1 cellular context compared by ENCODE assay signal in genomic region chr3:41265823-41266273, GRCh38.
A peak's percentile ranks its signal among the peaks of the same experiment; 100 is the strongest.
TF ChIP-seq lines count a peak whose summit lies in the region.

No MANE protein-coding gene starts in this region.

TF ChIP-seq in HepG2, 621 proteins besides CTCF, POLR2A, EP300 and RAD21 (continued from another document and continues in another):
- no peak for TF ChIP-seq ELF4 (CRISPR knock-in tag; IDR thresholded peaks at IDR 0.05; ENCODE audit: borderline replicate concordance)
- no peak for TF ChIP-seq ZNF781 (CRISPR knock-in tag; IDR thresholded peaks at IDR 0.05; ENCODE audit: borderline replicate concordance, not compliant biosample characterization)
- TF ChIP-seq ZNF326 (CRISPR knock-in tag; IDR thresholded peaks at IDR 0.05; ENCODE audit: borderline replicate concordance), result no peak
- TF ChIP-seq ZNF816 (CRISPR knock-in tag; IDR thresholded peaks at IDR 0.05; ENCODE audit: borderline replicate concordance), result no peak
- TF ChIP-seq TBX3 (IDR thresholded peaks at IDR 0.05; ENCODE audit: borderline replicate concordance), result peak; percentile 94
- 0 out of 2 replicates have a peak, but pooled peaks have one; percentile 18 for TF ChIP-seq GATA4 (IDR thresholded peaks at IDR 0.05; ENCODE audit: borderline replicate concordance, low read depth)
- peak; percentile 66; the same call in 1 of the 2 replicates for TF ChIP-seq SAP130 (CRISPR knock-in tag; IDR thresholded peaks at IDR 0.05; ENCODE audit: low read depth)
- TF ChIP-seq HNRNPK (IDR thresholded peaks at IDR 0.05; ENCODE audit: low read depth, low read length, poor library complexity, severe bottlenecking), result no peak
- TF ChIP-seq, protein P1, sequence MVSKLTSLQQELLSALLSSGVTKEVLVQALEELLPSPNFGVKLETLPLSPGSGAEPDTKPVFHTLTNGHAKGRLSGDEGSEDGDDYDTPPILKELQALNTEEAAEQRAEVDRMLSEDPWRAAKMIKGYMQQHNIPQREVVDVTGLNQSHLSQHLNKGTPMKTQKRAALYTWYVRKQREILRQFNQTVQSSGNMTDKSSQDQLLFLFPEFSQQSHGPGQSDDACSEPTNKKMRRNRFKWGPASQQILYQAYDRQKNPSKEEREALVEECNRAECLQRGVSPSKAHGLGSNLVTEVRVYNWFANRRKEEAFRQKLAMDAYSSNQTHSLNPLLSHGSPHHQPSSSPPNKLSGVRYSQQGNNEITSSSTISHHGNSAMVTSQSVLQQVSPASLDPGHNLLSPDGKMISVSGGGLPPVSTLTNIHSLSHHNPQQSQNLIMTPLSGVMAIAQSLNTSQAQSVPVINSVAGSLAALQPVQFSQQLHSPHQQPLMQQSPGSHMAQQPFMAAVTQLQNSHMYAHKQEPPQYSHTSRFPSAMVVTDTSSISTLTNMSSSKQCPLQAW (CRISPR knock-in tag; IDR thresholded peaks at IDR 0.05), result peak; percentile 60; the same call in 1 of the 2 replicates
- TF ChIP-seq LCORL (IDR thresholded peaks at IDR 0.05), result no peak
- TF ChIP-seq LCORL (CRISPR knock-in tag; IDR thresholded peaks at IDR 0.05), result no peak
- no peak for TF ChIP-seq PTBP1 (IDR thresholded peaks at IDR 0.05; ENCODE audit: low read depth, low read length, poor library complexity, severe bottlenecking)
- no peak for TF ChIP-seq IRF2 (CRISPR knock-in tag; IDR thresholded peaks at IDR 0.05)
- TF ChIP-seq HNRNPH1 (optimal IDR thresholded peaks at IDR 0.05; ENCODE audit: low read depth, low read length), result no peak
- TF ChIP-seq ZNF121 (CRISPR knock-in tag; IDR thresholded peaks at IDR 0.05), result peak; percentile 49
- TF ChIP-seq, protein P2, sequence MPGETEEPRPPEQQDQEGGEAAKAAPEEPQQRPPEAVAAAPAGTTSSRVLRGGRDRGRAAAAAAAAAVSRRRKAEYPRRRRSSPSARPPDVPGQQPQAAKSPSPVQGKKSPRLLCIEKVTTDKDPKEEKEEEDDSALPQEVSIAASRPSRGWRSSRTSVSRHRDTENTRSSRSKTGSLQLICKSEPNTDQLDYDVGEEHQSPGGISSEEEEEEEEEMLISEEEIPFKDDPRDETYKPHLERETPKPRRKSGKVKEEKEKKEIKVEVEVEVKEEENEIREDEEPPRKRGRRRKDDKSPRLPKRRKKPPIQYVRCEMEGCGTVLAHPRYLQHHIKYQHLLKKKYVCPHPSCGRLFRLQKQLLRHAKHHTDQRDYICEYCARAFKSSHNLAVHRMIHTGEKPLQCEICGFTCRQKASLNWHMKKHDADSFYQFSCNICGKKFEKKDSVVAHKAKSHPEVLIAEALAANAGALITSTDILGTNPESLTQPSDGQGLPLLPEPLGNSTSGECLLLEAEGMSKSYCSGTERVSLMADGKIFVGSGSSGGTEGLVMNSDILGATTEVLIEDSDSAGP (CRISPR knock-in tag; IDR thresholded peaks at IDR 0.05; ENCODE audit: borderline replicate concordance), result peak; percentile 36; the same call in 1 of the 2 replicates
- TF ChIP-seq ZNF704 (CRISPR knock-in tag; IDR thresholded peaks at IDR 0.05; ENCODE audit: borderline replicate concordance), result no peak
- no peak for TF ChIP-seq ZNF10 (CRISPR knock-in tag; IDR thresholded peaks at IDR 0.05; ENCODE audit: borderline replicate concordance, low read depth)
- no peak for TF ChIP-seq U2AF2 (IDR thresholded peaks at IDR 0.05; ENCODE audit: low read depth, low read length)
- TF ChIP-seq POGZ (CRISPR knock-in tag; IDR thresholded peaks at IDR 0.05), result 0 out of 2 replicates have a peak, but pooled peaks have one; percentile 26
- no peak for TF ChIP-seq KAT2B (IDR thresholded peaks at IDR 0.05; ENCODE audit: borderline replicate concordance, low read depth, low read length)
- TF ChIP-seq ZBTB38 (CRISPR knock-in tag; IDR thresholded peaks at IDR 0.05), result peak; percentile 26; the same call in 1 of the 2 replicates
- peak; percentile 16 for TF ChIP-seq CEBPG (CRISPR knock-in tag; IDR thresholded peaks at IDR 0.05)
- TF ChIP-seq ISX (CRISPR knock-in tag; conservative IDR thresholded peaks at IDR 0.05), result no peak
- peak; percentile 52 for TF ChIP-seq ARID3A (IDR thresholded peaks at IDR 0.05; ENCODE audit: low read depth, low read length)
- no peak for TF ChIP-seq ZMYM2 (CRISPR knock-in tag; IDR thresholded peaks at IDR 0.05)
- no peak for TF ChIP-seq SATB2 (CRISPR knock-in tag; IDR thresholded peaks at IDR 0.05)
- peak; percentile 29; the same call in 1 of the 2 replicates for TF ChIP-seq CHD4 (IDR thresholded peaks at IDR 0.05; ENCODE audit: borderline replicate concordance, low read length)
- TF ChIP-seq RARA (CRISPR knock-in tag; IDR thresholded peaks at IDR 0.05), result peak; percentile 81
- TF ChIP-seq, protein P3, sequence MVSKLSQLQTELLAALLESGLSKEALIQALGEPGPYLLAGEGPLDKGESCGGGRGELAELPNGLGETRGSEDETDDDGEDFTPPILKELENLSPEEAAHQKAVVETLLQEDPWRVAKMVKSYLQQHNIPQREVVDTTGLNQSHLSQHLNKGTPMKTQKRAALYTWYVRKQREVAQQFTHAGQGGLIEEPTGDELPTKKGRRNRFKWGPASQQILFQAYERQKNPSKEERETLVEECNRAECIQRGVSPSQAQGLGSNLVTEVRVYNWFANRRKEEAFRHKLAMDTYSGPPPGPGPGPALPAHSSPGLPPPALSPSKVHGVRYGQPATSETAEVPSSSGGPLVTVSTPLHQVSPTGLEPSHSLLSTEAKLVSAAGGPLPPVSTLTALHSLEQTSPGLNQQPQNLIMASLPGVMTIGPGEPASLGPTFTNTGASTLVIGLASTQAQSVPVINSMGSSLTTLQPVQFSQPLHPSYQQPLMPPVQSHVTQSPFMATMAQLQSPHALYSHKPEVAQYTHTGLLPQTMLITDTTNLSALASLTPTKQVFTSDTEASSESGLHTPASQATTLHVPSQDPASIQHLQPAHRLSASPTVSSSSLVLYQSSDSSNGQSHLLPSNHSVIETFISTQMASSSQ (IDR thresholded peaks at IDR 0.05; ENCODE audit: low read depth), result peak; percentile 25; the same call in 1 of the 2 replicates
- TF ChIP-seq, protein P3 (CRISPR knock-in tag; IDR thresholded peaks at IDR 0.05; ENCODE audit: borderline replicate concordance), result peak; percentile 36; the same call in 1 of the 2 replicates
- TF ChIP-seq FOXA1 (IDR thresholded peaks at IDR 0.05), result no peak
- TF ChIP-seq FOXA1 (CRISPR knock-in tag; IDR thresholded peaks at IDR 0.05), result peak; percentile 10; the same call in 1 of the 2 replicates
- peak; percentile 36; the same call in 1 of the 2 replicates for TF ChIP-seq TAF1 (CRISPR knock-in tag; IDR thresholded peaks at IDR 0.05)
- 0 out of 2 replicates have a peak, but pooled peaks have one; percentile 44 for TF ChIP-seq ZNF605 (CRISPR knock-in tag; IDR thresholded peaks at IDR 0.05)
- peak; percentile 100 for TF ChIP-seq TBX2 (CRISPR knock-in tag; IDR thresholded peaks at IDR 0.05; ENCODE audit: borderline replicate concordance)
- no peak for TF ChIP-seq ZFP62 (CRISPR knock-in tag; IDR thresholded peaks at IDR 0.05)
- peak; percentile 52; the same call in 1 of the 2 replicates for TF ChIP-seq TCF7L2 (IDR thresholded peaks at IDR 0.05; ENCODE audit: low read depth, low read length)
- TF ChIP-seq, protein P4, sequence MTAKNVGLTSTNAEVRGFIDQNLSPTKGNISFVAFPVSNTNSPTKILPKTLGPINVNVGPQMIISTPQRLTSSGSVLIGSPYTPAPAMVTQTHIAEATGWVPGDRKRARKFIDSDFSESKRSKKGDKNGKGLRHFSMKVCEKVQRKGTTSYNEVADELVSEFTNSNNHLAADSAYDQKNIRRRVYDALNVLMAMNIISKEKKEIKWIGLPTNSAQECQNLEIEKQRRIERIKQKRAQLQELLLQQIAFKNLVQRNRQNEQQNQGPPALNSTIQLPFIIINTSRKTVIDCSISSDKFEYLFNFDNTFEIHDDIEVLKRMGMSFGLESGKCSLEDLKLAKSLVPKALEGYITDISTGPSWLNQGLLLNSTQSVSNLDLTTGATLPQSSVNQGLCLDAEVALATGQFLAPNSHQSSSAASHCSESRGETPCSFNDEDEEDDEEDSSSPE (CRISPR knock-in tag; IDR thresholded peaks at IDR 0.05), result no peak
- TF ChIP-seq MED1 (CRISPR knock-in tag; IDR thresholded peaks at IDR 0.05), result peak; percentile 91
- TF ChIP-seq ZNF317 (CRISPR knock-in tag; IDR thresholded peaks at IDR 0.05), result 0 out of 2 replicates have a peak, but pooled peaks have one; percentile 39
- peak; percentile 68; the same call in 1 of the 2 replicates for TF ChIP-seq IKZF5 (CRISPR knock-in tag; IDR thresholded peaks at IDR 0.05)
- TF ChIP-seq HNRNPUL1 (IDR thresholded peaks at IDR 0.05; ENCODE audit: low read depth, low read length), result no peak
- TF ChIP-seq ARID5B (CRISPR knock-in tag; IDR thresholded peaks at IDR 0.05), result peak; percentile 94
- no peak for TF ChIP-seq MLLT10 (CRISPR knock-in tag; IDR thresholded peaks at IDR 0.05)
- TF ChIP-seq ZNF3 (CRISPR knock-in tag; IDR thresholded peaks at IDR 0.05), result no peak
- TF ChIP-seq SOX6 (IDR thresholded peaks at IDR 0.05), result no peak
- TF ChIP-seq SOX6 (CRISPR knock-in tag; IDR thresholded peaks at IDR 0.05), result peak; percentile 77
- TF ChIP-seq CCDC6 (CRISPR knock-in tag; IDR thresholded peaks at IDR 0.05), result no peak; the same call in 1 of the 2 replicates
- TF ChIP-seq PHB2 (IDR thresholded peaks at IDR 0.05; ENCODE audit: partially characterized antibody), result no peak
- no peak for TF ChIP-seq MTF2 (CRISPR knock-in tag; IDR thresholded peaks at IDR 0.05; ENCODE audit: borderline replicate concordance)
- TF ChIP-seq ZFP36L2 (CRISPR knock-in tag; IDR thresholded peaks at IDR 0.05), result no peak
- TF ChIP-seq ZNF230 (CRISPR knock-in tag; IDR thresholded peaks at IDR 0.05), result no peak
- TF ChIP-seq, protein P5, sequence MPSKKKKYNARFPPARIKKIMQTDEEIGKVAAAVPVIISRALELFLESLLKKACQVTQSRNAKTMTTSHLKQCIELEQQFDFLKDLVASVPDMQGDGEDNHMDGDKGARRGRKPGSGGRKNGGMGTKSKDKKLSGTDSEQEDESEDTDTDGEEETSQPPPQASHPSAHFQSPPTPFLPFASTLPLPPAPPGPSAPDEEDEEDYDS (CRISPR knock-in tag; IDR thresholded peaks at IDR 0.05), result peak; percentile 37; the same call in 1 of the 2 replicates
- peak; percentile 47; the same call in 1 of the 2 replicates for TF ChIP-seq TGIF2 (CRISPR knock-in tag; IDR thresholded peaks at IDR 0.05)
